Comparison of ENCODE assay signal across 1 cellular context in genomic region chr10:71228875-71229720, GRCh38.
TF ChIP-seq lines count a peak whose summit lies in the region.

No MANE protein-coding gene starts in this region.

TF ChIP-seq in GM23338, 12 proteins besides CTCF, POLR2A, EP300 and RAD21 (continued from another document):
- TF ChIP-seq ZNF462 (CRISPR knock-in tag; IDR thresholded peaks at IDR 0.05) (no peak), EZH2 (IDR thresholded peaks at IDR 0.05; ENCODE audit: low read depth, unreplicated experiment) (no peak), EZH2phosphoT487 (IDR thresholded peaks at IDR 0.05; ENCODE audit: unreplicated experiment) (no peak), ZNF331 (CRISPR knock-in tag; IDR thresholded peaks at IDR 0.05; ENCODE audit: low read depth) (no peak), ETS1 (IDR thresholded peaks at IDR 0.05) (no peak), STAT1 (IDR thresholded peaks at IDR 0.05; ENCODE audit: unreplicated experiment) (no peak), NANOG (IDR thresholded peaks at IDR 0.05; ENCODE audit: borderline replicate concordance) (no peak)
